ENCODE assay signal across 1 cellular context in the genomic region with DNA sequence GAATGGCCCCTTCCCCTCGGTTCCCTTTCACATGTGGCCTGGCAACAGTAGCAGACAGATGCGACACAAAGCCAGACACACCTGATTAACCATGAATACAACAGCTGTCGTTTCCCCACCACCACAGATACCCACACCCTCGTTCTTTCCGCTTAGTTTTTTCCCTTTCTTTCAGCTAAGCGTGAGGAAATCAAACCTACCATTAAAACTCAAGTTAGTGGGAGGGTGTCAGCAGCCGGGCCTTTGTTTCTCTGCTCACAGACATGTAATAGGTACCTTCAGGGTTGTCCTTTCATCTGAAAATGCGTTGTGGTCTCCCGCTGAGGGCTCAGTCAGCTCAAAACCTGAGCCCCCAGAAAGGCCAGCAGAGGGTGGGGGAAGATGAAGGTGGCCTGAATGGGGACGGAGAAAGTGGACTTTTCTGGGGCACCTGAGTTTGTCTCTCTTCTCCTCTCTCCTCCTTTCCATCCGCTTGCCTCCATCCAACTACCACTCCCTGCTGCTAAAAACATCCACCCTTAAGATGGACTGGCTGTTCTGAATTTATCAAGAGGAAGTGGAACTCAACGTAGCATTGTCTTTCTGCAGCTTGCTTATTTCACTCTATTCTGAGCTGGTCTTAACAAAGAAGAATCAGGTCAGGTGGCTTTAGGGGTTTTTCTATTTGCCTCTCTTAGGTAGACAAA.
TF ChIP-seq lines count a peak whose summit lies in the region.

No MANE protein-coding gene starts in this region.

TF ChIP-seq in K562, 482 proteins besides CTCF, POLR2A, EP300 and RAD21 (continued from another document):
- TF ChIP-seq, protein P1, sequence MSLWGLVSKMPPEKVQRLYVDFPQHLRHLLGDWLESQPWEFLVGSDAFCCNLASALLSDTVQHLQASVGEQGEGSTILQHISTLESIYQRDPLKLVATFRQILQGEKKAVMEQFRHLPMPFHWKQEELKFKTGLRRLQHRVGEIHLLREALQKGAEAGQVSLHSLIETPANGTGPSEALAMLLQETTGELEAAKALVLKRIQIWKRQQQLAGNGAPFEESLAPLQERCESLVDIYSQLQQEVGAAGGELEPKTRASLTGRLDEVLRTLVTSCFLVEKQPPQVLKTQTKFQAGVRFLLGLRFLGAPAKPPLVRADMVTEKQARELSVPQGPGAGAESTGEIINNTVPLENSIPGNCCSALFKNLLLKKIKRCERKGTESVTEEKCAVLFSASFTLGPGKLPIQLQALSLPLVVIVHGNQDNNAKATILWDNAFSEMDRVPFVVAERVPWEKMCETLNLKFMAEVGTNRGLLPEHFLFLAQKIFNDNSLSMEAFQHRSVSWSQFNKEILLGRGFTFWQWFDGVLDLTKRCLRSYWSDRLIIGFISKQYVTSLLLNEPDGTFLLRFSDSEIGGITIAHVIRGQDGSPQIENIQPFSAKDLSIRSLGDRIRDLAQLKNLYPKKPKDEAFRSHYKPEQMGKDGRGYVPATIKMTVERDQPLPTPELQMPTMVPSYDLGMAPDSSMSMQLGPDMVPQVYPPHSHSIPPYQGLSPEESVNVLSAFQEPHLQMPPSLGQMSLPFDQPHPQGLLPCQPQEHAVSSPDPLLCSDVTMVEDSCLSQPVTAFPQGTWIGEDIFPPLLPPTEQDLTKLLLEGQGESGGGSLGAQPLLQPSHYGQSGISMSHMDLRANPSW (CRISPR knock-in tag; IDR thresholded peaks at IDR 0.05), result no peak
- TF ChIP-seq, protein P2, sequence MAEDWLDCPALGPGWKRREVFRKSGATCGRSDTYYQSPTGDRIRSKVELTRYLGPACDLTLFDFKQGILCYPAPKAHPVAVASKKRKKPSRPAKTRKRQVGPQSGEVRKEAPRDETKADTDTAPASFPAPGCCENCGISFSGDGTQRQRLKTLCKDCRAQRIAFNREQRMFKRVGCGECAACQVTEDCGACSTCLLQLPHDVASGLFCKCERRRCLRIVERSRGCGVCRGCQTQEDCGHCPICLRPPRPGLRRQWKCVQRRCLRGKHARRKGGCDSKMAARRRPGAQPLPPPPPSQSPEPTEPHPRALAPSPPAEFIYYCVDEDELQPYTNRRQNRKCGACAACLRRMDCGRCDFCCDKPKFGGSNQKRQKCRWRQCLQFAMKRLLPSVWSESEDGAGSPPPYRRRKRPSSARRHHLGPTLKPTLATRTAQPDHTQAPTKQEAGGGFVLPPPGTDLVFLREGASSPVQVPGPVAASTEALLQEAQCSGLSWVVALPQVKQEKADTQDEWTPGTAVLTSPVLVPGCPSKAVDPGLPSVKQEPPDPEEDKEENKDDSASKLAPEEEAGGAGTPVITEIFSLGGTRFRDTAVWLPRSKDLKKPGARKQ (CRISPR knock-in tag; IDR thresholded peaks at IDR 0.05), result 0 out of 2 replicates have a peak, but pooled peaks have one; percentile 9
- TF ChIP-seq, protein P3, sequence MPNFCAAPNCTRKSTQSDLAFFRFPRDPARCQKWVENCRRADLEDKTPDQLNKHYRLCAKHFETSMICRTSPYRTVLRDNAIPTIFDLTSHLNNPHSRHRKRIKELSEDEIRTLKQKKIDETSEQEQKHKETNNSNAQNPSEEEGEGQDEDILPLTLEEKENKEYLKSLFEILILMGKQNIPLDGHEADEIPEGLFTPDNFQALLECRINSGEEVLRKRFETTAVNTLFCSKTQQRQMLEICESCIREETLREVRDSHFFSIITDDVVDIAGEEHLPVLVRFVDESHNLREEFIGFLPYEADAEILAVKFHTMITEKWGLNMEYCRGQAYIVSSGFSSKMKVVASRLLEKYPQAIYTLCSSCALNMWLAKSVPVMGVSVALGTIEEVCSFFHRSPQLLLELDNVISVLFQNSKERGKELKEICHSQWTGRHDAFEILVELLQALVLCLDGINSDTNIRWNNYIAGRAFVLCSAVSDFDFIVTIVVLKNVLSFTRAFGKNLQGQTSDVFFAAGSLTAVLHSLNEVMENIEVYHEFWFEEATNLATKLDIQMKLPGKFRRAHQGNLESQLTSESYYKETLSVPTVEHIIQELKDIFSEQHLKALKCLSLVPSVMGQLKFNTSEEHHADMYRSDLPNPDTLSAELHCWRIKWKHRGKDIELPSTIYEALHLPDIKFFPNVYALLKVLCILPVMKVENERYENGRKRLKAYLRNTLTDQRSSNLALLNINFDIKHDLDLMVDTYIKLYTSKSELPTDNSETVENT (CRISPR knock-in tag; IDR thresholded peaks at IDR 0.05), result no peak
- TF ChIP-seq SPI1 (IDR thresholded peaks at IDR 0.05; ENCODE audit: borderline replicate concordance, low read depth, low read length), result peak; percentile 60; the same call in 1 of the 2 replicates
